In genomic region chr3:49471856-49472495, GRCh38 we compare ENCODE assay signal across 8 cellular contexts. TPM values are rescaled to one million over a fixed set of nuclear protein-coding genes. Genes with fewer than 3 reads are reported as not detected.
DNase-seq lines count a peak whose midpoint lies in the region; TF ChIP-seq lines count a peak whose summit lies in the region.

No MANE protein-coding gene starts in this region.

- H3K9me3 ChIP-seq in prostate gland (no peaks in the 10 kb centered on the region), BE2C (no peaks in the 10 kb centered on the region)

- peaks cover 24% of the 10 kb centered on the region for H3K36me3 Mint-ChIP-seq in T-helper 2 cell treated with Interferon-gamma antibody and Interleukin-4, amounts not matched to agents 5 μg/mL and 100 μg/mL, for 36 hours (ENCODE audit: low read depth)

- TF ChIP-seq CTCF in fibroblast of the aortic adventitia (IDR thresholded peaks at IDR 0.05; ENCODE audit: insufficient read depth, low read length): no peak
- no peak for TF ChIP-seq CTCF in prostate gland (IDR thresholded peaks at IDR 0.05)
- TF ChIP-seq CTCF in BE2C (IDR thresholded peaks at IDR 0.05; ENCODE audit: low read depth, low read length): no peak

- H3K27ac Mint-ChIP-seq in T-helper 2 cell treated with Interferon-gamma antibody and Interleukin-4, amounts not matched to agents 5 μg/mL and 100 μg/mL, for 36 hours: peak overlapping the region; percentile 93

- peak overlapping the region; percentile 87 for H3K4me3 ChIP-seq in fibroblast of the aortic adventitia (ENCODE audit: low read depth, low read length)
- peak overlapping the region in 1 of 2 donors; percentile 4 for H3K4me3 ChIP-seq in prostate gland
- no peak overlapping the region for H3K4me3 ChIP-seq in BE2C (ENCODE audit: low read depth, low read length)

- intact Hi-C loops in prostate gland (cut with DNase I): loop anchor here (2.0 kb wide), 1 partner anchor 67 kb away; no protein-coding TSS in a partner anchor

- H3K9me3 Mint-ChIP-seq in T-helper 2 cell treated with Interferon-gamma antibody and Interleukin-4, amounts not matched to agents 5 μg/mL and 100 μg/mL, for 36 hours: no peaks in the 10 kb centered on the region

- H3K36me3 ChIP-seq in prostate gland (no peaks in the 10 kb centered on the region), BE2C (no peaks in the 10 kb centered on the region)

- H3K27me3 ChIP-seq in prostate gland (replicated peaks; ENCODE audit: insufficient read depth): no peaks in the 10 kb centered on the region
- H3K27me3 ChIP-seq in BE2C: no peaks in the 10 kb centered on the region

- WGBS in prostate gland: 65% methylated on average over 6 of the region's 6 CpGs

- peak overlapping the region; percentile 95 to 98 for H3K27ac ChIP-seq in prostate gland

- no peaks in the 10 kb centered on the region for H3K27me3 Mint-ChIP-seq in T-helper 2 cell treated with Interferon-gamma antibody and Interleukin-4, amounts not matched to agents 5 μg/mL and 100 μg/mL, for 36 hours (ENCODE audit: low read depth)

- H3K4me1 Mint-ChIP-seq in T-helper 2 cell treated with Interferon-gamma antibody and Interleukin-4, amounts not matched to agents 5 μg/mL and 100 μg/mL, for 36 hours (ENCODE audit: low read depth): peaks cover 33% of the 10 kb centered on the region

- peak overlapping the region; percentile 94 for H3K4me3 Mint-ChIP-seq in T-helper 2 cell treated with Interferon-gamma antibody and Interleukin-4, amounts not matched to agents 5 μg/mL and 100 μg/mL, for 36 hours

- peak; percentile 27 for DNase-seq in ELF-1 (ENCODE audit: low read depth, low spot score)
- DNase-seq in T-helper 2 cell treated with Interferon-gamma antibody and Interleukin-4, amounts not matched to agents 5 μg/mL and 100 μg/mL, for 36 hours (ENCODE audit: low spot score): no peak
- no peak for DNase-seq in fibroblast of the aortic adventitia (ENCODE audit: low read depth)
- DNase-seq in prostate gland (ENCODE audit: low spot score): no peak
- no peak for DNase-seq in BE2C
- no peak for DNase-seq in amygdala (lab: John Stamatoyannopoulos, UW)
- DNase-seq in SKM-1 (lab: John Stamatoyannopoulos, UW; ENCODE audit: unreplicated experiment): no peak
- DNase-seq in LoVo (ENCODE audit: low spot score): no peak

- peaks cover 18% of the 10 kb centered on the region for H3K4me1 ChIP-seq in prostate gland (replicated peaks)
- H3K4me1 ChIP-seq in BE2C: no peaks in the 10 kb centered on the region; the same call in 1 of the 2 replicates

- TF ChIP-seq POLR2A in prostate gland (IDR thresholded peaks at IDR 0.05): no peak

RNA-seq across cellular contexts. Expression of gene DAG1, which starts 1.9 kb away (rescaled TPM):
- total RNA-seq in fibroblast of the aortic adventitia (ENCODE audit: low replicate concordance) (34.1 and 63.4 TPM in 2 replicates), prostate gland (100 to 1,000 TPM in 1 of 2 donors, 10 to 100 TPM in 1; 86.7 to 213 TPM)
- polyA plus RNA-seq in BE2C (2012; ENCODE audit: insufficient read depth, insufficient read length, low read depth): 31.4 TPM

RNA-seq across cellular contexts. Expression of gene NICN1, which starts 42.9 kb away (rescaled TPM):
- total RNA-seq in fibroblast of the aortic adventitia (ENCODE audit: low replicate concordance) (2.8 and 6.0 TPM in 2 replicates), prostate gland (10 to 100 TPM in 1 of 2 donors, 1 to 10 TPM in 1; 5.9 to 11.6 TPM)
- polyA plus RNA-seq in BE2C (2012; ENCODE audit: insufficient read depth, insufficient read length, low read depth): 1.9 TPM

RNA-seq across cellular contexts. Expression of gene AMT, which starts 49.7 kb away (rescaled TPM):
- total RNA-seq in fibroblast of the aortic adventitia (ENCODE audit: low replicate concordance) (0.63 and 3.3 TPM in 2 replicates), prostate gland (1 to 10 TPM; 6.3 to 8.9 TPM)
- 2.0 TPM for polyA plus RNA-seq in BE2C (2012; ENCODE audit: insufficient read depth, insufficient read length, low read depth)

RNA-seq across cellular contexts. Expression of gene TCTA, which starts 59.8 kb away (rescaled TPM):
- total RNA-seq in fibroblast of the aortic adventitia (ENCODE audit: low replicate concordance) (22.7 and 27.8 TPM in 2 replicates), prostate gland (10 to 100 TPM; 39.6 to 70.0 TPM)
- 26.8 TPM for polyA plus RNA-seq in BE2C (2012; ENCODE audit: insufficient read depth, insufficient read length, low read depth)
